Comparison of ENCODE assay signal across 8 cellular contexts in genomic region chr1:22404486-22404885, GRCh38.
"Had no signal": no experiment of that assay in that cellular context is flagged by ENCODE, and none has a peak within 500 bp of the region (broad histone marks: within the 10 kb centered on the region; RNA-seq: fewer than 3 reads in every experiment).

No MANE protein-coding gene starts in this region.

- FAIRE-seq: G401.6, GM12878, GM12891, GM12892, GM18507, GM19239 had no signal

- H3K4me3 ChIP-seq: GM12878 had no signal

- DNase-seq: GDM1, GF-D8 had no signal

- ATAC-seq: GM12878 had no signal
